3 cellular contexts compared by ENCODE assay signal in genomic region chr6:22513667-22514066, GRCh38.
TF ChIP-seq lines count a peak whose summit lies in the region.

No MANE protein-coding gene starts in this region.

TF ChIP-seq in liver, 16 proteins besides CTCF, POLR2A, EP300 and RAD21:
- TF ChIP-seq MAX (IDR thresholded peaks at IDR 0.05), result peak; percentile 30
- TF ChIP-seq HNF4A (conservative IDR thresholded peaks at IDR 0.05), result peak; percentile 51 to 68
- peak; percentile 69 to 71 for TF ChIP-seq RXRA (IDR thresholded peaks at IDR 0.05)
- no peak for TF ChIP-seq ATF3 (IDR thresholded peaks at IDR 0.05)

TF ChIP-seq in HepG2, 621 proteins besides CTCF, POLR2A, EP300 and RAD21:
- TF ChIP-seq ZNF639 (CRISPR knock-in tag; conservative IDR thresholded peaks at IDR 0.05), result no peak
- TF ChIP-seq, protein P1, sequence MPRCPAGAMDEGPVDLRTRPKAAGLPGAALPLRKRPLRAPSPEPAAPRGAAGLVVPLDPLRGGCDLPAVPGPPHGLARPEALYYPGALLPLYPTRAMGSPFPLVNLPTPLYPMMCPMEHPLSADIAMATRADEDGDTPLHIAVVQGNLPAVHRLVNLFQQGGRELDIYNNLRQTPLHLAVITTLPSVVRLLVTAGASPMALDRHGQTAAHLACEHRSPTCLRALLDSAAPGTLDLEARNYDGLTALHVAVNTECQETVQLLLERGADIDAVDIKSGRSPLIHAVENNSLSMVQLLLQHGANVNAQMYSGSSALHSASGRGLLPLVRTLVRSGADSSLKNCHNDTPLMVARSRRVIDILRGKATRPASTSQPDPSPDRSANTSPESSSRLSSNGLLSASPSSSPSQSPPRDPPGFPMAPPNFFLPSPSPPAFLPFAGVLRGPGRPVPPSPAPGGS (CRISPR knock-in tag; IDR thresholded peaks at IDR 0.05), result no peak
- TF ChIP-seq ZNF496 (CRISPR knock-in tag; IDR thresholded peaks at IDR 0.05; ENCODE audit: insufficient replicate concordance), result no peak

TF ChIP-seq in neural cell, 6 proteins besides CTCF, POLR2A, EP300 and RAD21:
- no peak for TF ChIP-seq EZH2 (IDR thresholded peaks at IDR 0.05; ENCODE audit: borderline replicate concordance, insufficient read depth, low read length, poor library complexity, severe bottlenecking)
- peak; percentile 12 for TF ChIP-seq SMC3 (conservative IDR thresholded peaks at IDR 0.05; ENCODE audit: poor library complexity)
